17 cellular contexts compared by ENCODE assay signal in the genomic region with DNA sequence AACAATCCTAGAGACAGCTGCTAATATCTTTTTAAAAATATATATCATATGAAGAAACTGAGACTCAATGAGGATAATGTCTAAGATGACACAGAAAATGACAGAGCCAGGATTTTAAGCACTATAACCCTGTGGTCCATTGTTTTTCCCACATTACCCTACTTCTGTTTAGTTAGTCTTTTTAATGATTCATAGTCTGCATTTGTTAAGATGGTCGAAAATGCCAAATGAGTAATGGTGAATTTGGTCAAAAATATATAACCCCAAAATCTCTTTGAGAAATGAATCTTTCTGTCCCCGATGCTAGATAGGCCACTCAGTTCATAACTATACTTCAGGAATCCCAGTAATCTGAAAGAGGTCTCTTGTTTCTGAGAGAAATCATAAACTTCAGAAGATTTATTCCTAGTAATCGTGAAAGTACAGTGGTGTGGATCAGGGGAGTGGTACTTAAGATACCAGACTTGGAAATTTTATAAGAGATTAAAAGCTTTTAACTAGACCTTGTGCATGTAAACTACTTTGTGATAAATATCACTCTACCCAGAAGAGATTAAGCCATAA. TPM values are rescaled to one million over a fixed set of nuclear protein-coding genes. Genes with fewer than 3 reads are reported as not detected.
DNase-seq lines count a peak whose midpoint lies in the region; ATAC-seq and TF ChIP-seq lines count a peak whose summit lies in the region.
"Had no signal": no experiment of that assay in that cellular context is flagged by ENCODE, and none has a peak within 500 bp of the region (broad histone marks: within the 10 kb centered on the region; RNA-seq: fewer than 3 reads in every experiment).

No MANE protein-coding gene starts in this region.

- no peak overlapping the region for H3K9ac ChIP-seq in colonic mucosa (ENCODE audit: low read depth in 2 of 2, low read length in 2 of 2)
- H3K9ac ChIP-seq: KMS-11 had no signal

- H3K27ac ChIP-seq in tibial nerve (peak overlapping the region in 3 of 4 donors; percentile 1 to 68 (median 27)), colonic mucosa (no peak overlapping the region)
- H3K27ac ChIP-seq in effector memory CD4-positive, alpha-beta T cell (ENCODE audit: insufficient read depth, low read length, poor library complexity, severe bottlenecking), result no peak overlapping the region
- H3K27ac ChIP-seq: 22Rv1, KMS-11 had no signal

- TF ChIP-seq CTCF in fibroblast of villous mesenchyme (IDR thresholded peaks at IDR 0.05; ENCODE audit: insufficient read depth, low read depth, low read length) (no peak), tibial nerve (IDR thresholded peaks at IDR 0.05) (no peak), colonic mucosa (IDR thresholded peaks at IDR 0.05) (no peak)

- no peak overlapping the region for H3K4me3 Mint-ChIP-seq in activated naive CD8-positive, alpha-beta T cell treated with anti-CD3 and anti-CD28 coated beads, Interleukin-2, amount 50 U/mL, for 24 hours
- H3K4me3 Mint-ChIP-seq in activated naive CD8-positive, alpha-beta T cell treated with anti-CD3 and anti-CD28 coated beads for 36 hours, result no peak overlapping the region
- no peak overlapping the region for H3K4me3 Mint-ChIP-seq in activated T-helper 17 cell treated with anti-CD3 and anti-CD28 coated beads, Interleukin-2, amount 50 U/mL, for 72 hours

- H3K27ac Mint-ChIP-seq in activated naive CD8-positive, alpha-beta T cell treated with anti-CD3 and anti-CD28 coated beads, Interleukin-2, amount 50 U/mL, for 24 hours, result peak overlapping the region; percentile 7
- no peak overlapping the region for H3K27ac Mint-ChIP-seq in activated naive CD8-positive, alpha-beta T cell treated with anti-CD3 and anti-CD28 coated beads for 36 hours
- H3K27ac Mint-ChIP-seq in activated T-helper 17 cell treated with anti-CD3 and anti-CD28 coated beads, Interleukin-2, amount 50 U/mL, for 72 hours, result no peak overlapping the region

- H3K36me3 ChIP-seq in tibial nerve (peaks cover 0 to 51% (median 0%) of the 10 kb centered on the region in 3 donors), colonic mucosa (peaks cover 5% of the 10 kb centered on the region)
- peaks cover 61% of the 10 kb centered on the region for H3K36me3 ChIP-seq in effector memory CD4-positive, alpha-beta T cell (ENCODE audit: control insufficient read depth, insufficient read depth, low read length)

- peaks cover 5% of the 10 kb centered on the region for H3K4me1 Mint-ChIP-seq in activated naive CD8-positive, alpha-beta T cell treated with anti-CD3 and anti-CD28 coated beads, Interleukin-2, amount 50 U/mL, for 24 hours
- H3K4me1 Mint-ChIP-seq in activated naive CD8-positive, alpha-beta T cell treated with anti-CD3 and anti-CD28 coated beads for 36 hours, result peaks cover 18% of the 10 kb centered on the region
- no peaks in the 10 kb centered on the region for H3K4me1 Mint-ChIP-seq in activated T-helper 17 cell treated with anti-CD3 and anti-CD28 coated beads, Interleukin-2, amount 50 U/mL, for 72 hours

- 37 to 42% methylated on average over 3 of the region's 3 CpGs for WGBS in tibial nerve, 2 donors

- H3K4me3 ChIP-seq in fibroblast of villous mesenchyme (ENCODE audit: low read depth, low read length) (no peak overlapping the region), tibial nerve (no peak overlapping the region), colonic mucosa (no peak overlapping the region)
- no peak overlapping the region for H3K4me3 ChIP-seq in effector memory CD4-positive, alpha-beta T cell (ENCODE audit: insufficient read depth, low read depth, low read length, poor library complexity, severe bottlenecking)
- H3K4me3 ChIP-seq: MG63 had no signal

- H3K27me3 Mint-ChIP-seq in activated naive CD8-positive, alpha-beta T cell treated with anti-CD3 and anti-CD28 coated beads, Interleukin-2, amount 50 U/mL, for 24 hours, result no peaks in the 10 kb centered on the region
- H3K27me3 Mint-ChIP-seq in activated naive CD8-positive, alpha-beta T cell treated with anti-CD3 and anti-CD28 coated beads for 36 hours, result no peaks in the 10 kb centered on the region
- no peaks in the 10 kb centered on the region for H3K27me3 Mint-ChIP-seq in activated T-helper 17 cell treated with anti-CD3 and anti-CD28 coated beads, Interleukin-2, amount 50 U/mL, for 72 hours

- TF ChIP-seq POLR2A in tibial nerve (IDR thresholded peaks at IDR 0.05), result no peak

- no peak for DNase-seq in activated naive CD8-positive, alpha-beta T cell treated with anti-CD3 and anti-CD28 coated beads, Interleukin-2, amount 50 U/mL, for 24 hours
- no peak for DNase-seq in activated naive CD8-positive, alpha-beta T cell treated with anti-CD3 and anti-CD28 coated beads for 36 hours
- DNase-seq in fibroblast of villous mesenchyme (ENCODE audit: low read depth) (peak; percentile 30), tibial nerve (ENCODE audit: low spot score in 2 of 2) (no peak), colonic mucosa (no peak), pons (ENCODE audit: low spot score) (no peak)
- DNase-seq in effector memory CD4-positive, alpha-beta T cell, result no peak
- DNase-seq: C1 segment of cervical spinal cord, MG63, NCI-H1092 treated with DMSO at 0.1 percent for 48 hours, NCI-H1694, NCI-H2107, NCI-H226, PC-3 had no signal

- peaks cover 55% of the 10 kb centered on the region for H3K36me3 Mint-ChIP-seq in activated naive CD8-positive, alpha-beta T cell treated with anti-CD3 and anti-CD28 coated beads, Interleukin-2, amount 50 U/mL, for 24 hours (ENCODE audit: low read depth)
- peaks cover 21% of the 10 kb centered on the region for H3K36me3 Mint-ChIP-seq in activated naive CD8-positive, alpha-beta T cell treated with anti-CD3 and anti-CD28 coated beads for 36 hours
- H3K36me3 Mint-ChIP-seq in activated T-helper 17 cell treated with anti-CD3 and anti-CD28 coated beads, Interleukin-2, amount 50 U/mL, for 72 hours (ENCODE audit: low read depth), result peaks cover 96% of the 10 kb centered on the region

- ATAC-seq in activated naive CD8-positive, alpha-beta T cell treated with anti-CD3 and anti-CD28 coated beads, Interleukin-2, amount 50 U/mL, for 24 hours, result peak; percentile 28
- peak; percentile 75 for ATAC-seq in activated T-helper 17 cell treated with anti-CD3 and anti-CD28 coated beads, Interleukin-2, amount 50 U/mL, for 72 hours (replicated peaks)
- ATAC-seq: PC-3 had no signal

- H3K9me3 Mint-ChIP-seq in activated naive CD8-positive, alpha-beta T cell treated with anti-CD3 and anti-CD28 coated beads, Interleukin-2, amount 50 U/mL, for 24 hours, result no peaks in the 10 kb centered on the region
- H3K9me3 Mint-ChIP-seq in activated naive CD8-positive, alpha-beta T cell treated with anti-CD3 and anti-CD28 coated beads for 36 hours, result no peaks in the 10 kb centered on the region
- H3K9me3 Mint-ChIP-seq in activated T-helper 17 cell treated with anti-CD3 and anti-CD28 coated beads, Interleukin-2, amount 50 U/mL, for 72 hours, result no peaks in the 10 kb centered on the region

- TF ChIP-seq EP300 in tibial nerve (IDR thresholded peaks at IDR 0.05), result no peak

- intact Hi-C loops in colonic mucosa (cut with DNase I), result loop anchor here (10.0 kb wide), 1 partner anchor 475 kb away; no protein-coding TSS in a partner anchor

- no peaks in the 10 kb centered on the region for H3K27me3 ChIP-seq in tibial nerve
- H3K27me3 ChIP-seq in effector memory CD4-positive, alpha-beta T cell (replicated peaks; ENCODE audit: control insufficient read depth, insufficient read depth, low read length, poor library complexity, severe bottlenecking), result no peaks in the 10 kb centered on the region
- H3K27me3 ChIP-seq in colonic mucosa, result no peaks in the 10 kb centered on the region
- H3K27me3 ChIP-seq: MG63 had no signal

- H3K9me3 ChIP-seq in tibial nerve, result no peaks in the 10 kb centered on the region
- no peaks in the 10 kb centered on the region for H3K9me3 ChIP-seq in effector memory CD4-positive, alpha-beta T cell (ENCODE audit: control insufficient read depth, low read length)
- H3K9me3 ChIP-seq in colonic mucosa, result no peaks in the 10 kb centered on the region
- H3K9me3 ChIP-seq: MG63 had no signal

- H3K4me1 ChIP-seq in tibial nerve (peaks cover 0 to 85% (median 15%) of the 10 kb centered on the region in 4 donors), colonic mucosa (no peaks in the 10 kb centered on the region)
- no peaks in the 10 kb centered on the region for H3K4me1 ChIP-seq in effector memory CD4-positive, alpha-beta T cell (ENCODE audit: control insufficient read depth, insufficient read depth, low read length, poor library complexity, severe bottlenecking)

RNA-seq across cellular contexts. Expression of a gene that starts 10.8 kb away (rescaled TPM):
- total RNA-seq in activated naive CD8-positive, alpha-beta T cell treated with anti-CD3 and anti-CD28 coated beads for 36 hours, result 100 to 1,000 TPM; 235 to 243 TPM
- total RNA-seq in activated T-helper 17 cell treated with anti-CD3 and anti-CD28 coated beads, Interleukin-2, amount 50 U/mL, for 72 hours, result 100 to 1,000 TPM; 138 to 190 TPM
- total RNA-seq in fibroblast of villous mesenchyme (49.3 and 64.3 TPM in 2 replicates), tibial nerve (10 to 100 TPM; 16.7 to 50.7 (median 35.7) TPM), colonic mucosa (100 to 1,000 TPM; 157 to 181 TPM)

Comparison
In these comparisons a context has a peak if more than half of its experiments do, and no peak if none do; other contexts are left out.
1. H3K27ac ChIP-seq: peak in tibial nerve (3 of 4); none in effector memory CD4-positive, alpha-beta T cell (single experiment) and colonic mucosa (single experiment).